17 cellular contexts compared by ENCODE assay signal in genomic region chr20:48702388-48703041, GRCh38.
DNase-seq lines count a peak whose midpoint lies in the region; ATAC-seq and TF ChIP-seq lines count a peak whose summit lies in the region.
"Had no signal": no experiment of that assay in that cellular context is flagged by ENCODE, and none has a peak within 500 bp of the region (broad histone marks: within the 10 kb centered on the region; RNA-seq: fewer than 3 reads in every experiment).

No MANE protein-coding gene starts in this region.

- H3K27ac ChIP-seq in tibial artery: peak overlapping the region; percentile 77 to 78
- H3K27ac ChIP-seq: A549, cardiac muscle cell, PC-9 had no signal

- H3K4me3 ChIP-seq in tibial artery: no peak overlapping the region
- H3K4me3 ChIP-seq: A549, cardiac muscle cell, mucosa of descending colon, PC-9 had no signal

- peaks cover 0 to 73% (median 68%) of the 10 kb centered on the region in 4 donors for H3K4me1 ChIP-seq in tibial artery

- POLR2A ChIA-PET in WTC11 (lab: Charles Lee): interaction anchor here (0.6 kb wide), 1 partner anchor 20 kb away, joined by 5 read pairs; no protein-coding TSS in a partner anchor

- H3K36me3 Mint-ChIP-seq in WTC11 (no peaks in the 10 kb centered on the region), immature natural killer cell (peaks cover 41 to 68% (median 58%) of the 10 kb centered on the region in 3 donors)

- intact Hi-C loops in tibial artery (cut with DNase I; ENCODE audit: low total_unique reads): no loop called here

- CTCF ChIA-PET in WTC11 (lab: Charles Lee): interaction anchor here (0.6 to 2.3 kb wide), 3 partner anchors 20 to 203 kb away, joined by 3 to 10 read pairs (median 3); no protein-coding TSS in a partner anchor

- no peaks in the 10 kb centered on the region for H3K27me3 ChIP-seq in tibial artery
- H3K27me3 ChIP-seq: cardiac muscle cell had no signal

- H3K4me1 Mint-ChIP-seq in WTC11 (peaks cover 15% of the 10 kb centered on the region), immature natural killer cell (peaks cover 94 to 97% of the 10 kb centered on the region in 2 donors)

- no peaks in the 10 kb centered on the region for H3K9me3 ChIP-seq in tibial artery
- H3K9me3 ChIP-seq: A549, mucosa of descending colon had no signal

- H3K27ac Mint-ChIP-seq in WTC11: 0 out of 2 replicates have a peak overlapping the region, but pooled peaks have one; percentile 45
- peak overlapping the region; percentile 17 to 87 (median 76) for H3K27ac Mint-ChIP-seq in immature natural killer cell
- H3K27ac Mint-ChIP-seq: CD4-positive, alpha-beta T cell had no signal

- H3K27me3 Mint-ChIP-seq in WTC11 (ENCODE audit: low read depth) (no peaks in the 10 kb centered on the region), immature natural killer cell (ENCODE audit: low read depth in 3 of 3) (peaks cover 0 to 32% (median 9%) of the 10 kb centered on the region in 3 donors)
- H3K27me3 Mint-ChIP-seq: CD4-positive, alpha-beta T cell had no signal

- H3K4me3 Mint-ChIP-seq in WTC11: no peak overlapping the region
- peak overlapping the region in 4 of 5 donors; percentile 27 to 63 (median 56) for H3K4me3 Mint-ChIP-seq in immature natural killer cell
- H3K4me3 Mint-ChIP-seq: CD4-positive, alpha-beta T cell had no signal

- peak; percentile 55 for DNase-seq in NCI-H526 (lab: John Stamatoyannopoulos, UW)
- no peak for DNase-seq in NCI-H526 treated with DMSO at 0.1 percent for 48 hours (lab: John Stamatoyannopoulos, UW)
- DNase-seq in WTC11 (ENCODE audit: low spot score): peak; percentile 32
- DNase-seq in immature natural killer cell: no peak
- DNase-seq in tibial artery: peak in 1 of 2 donors; percentile 57
- no peak for DNase-seq in HUDEP-2 (lab: John Stamatoyannopoulos, UW; ENCODE audit: unreplicated experiment in 76 of 76)
- no peak for DNase-seq in NCI-H1417 (lab: John Stamatoyannopoulos, UW)
- DNase-seq: activated T-cell treated with anti-CD3 and anti-CD28 coated beads, Interleukin-2, amount 50 U/mL, for 1 hour; CD4-positive, alpha-beta T cell; mucosa of descending colon; NCI-H1436 treated with DMSO at 0.1 percent for 48 hours; NCI-H524 had no signal

- H3K9me3 Mint-ChIP-seq in WTC11 (no peaks in the 10 kb centered on the region), immature natural killer cell (no peaks in the 10 kb centered on the region)
- H3K9me3 Mint-ChIP-seq: activated naive CD4-positive, alpha-beta T cell treated with anti-CD3 and anti-CD28 coated beads, Interleukin-2, amount 50 U/mL, for 72 hours; CD4-positive, alpha-beta T cell had no signal

- peak; percentile 67 for ATAC-seq in WTC11
- ATAC-seq in GM18868 (IDR thresholded peaks at IDR 0.05; ENCODE audit: unreplicated experiment): no peak
- ATAC-seq: A549; activated naive CD4-positive, alpha-beta T cell treated with anti-CD3 and anti-CD28 coated beads, Interleukin-2, amount 50 U/mL, for 72 hours; mucosa of descending colon had no signal

- TF ChIP-seq CTCF in WTC11 (IDR thresholded peaks at IDR 0.05): no peak
- no peak for TF ChIP-seq CTCF in tibial artery (IDR thresholded peaks at IDR 0.05)

- H3K36me3 ChIP-seq in tibial artery: no peaks in the 10 kb centered on the region
- H3K36me3 ChIP-seq: cardiac muscle cell had no signal

TF ChIP-seq in WTC11, 78 proteins besides CTCF, POLR2A, EP300 and RAD21:
- TF ChIP-seq USF1 (CRISPR knock-in tag; IDR thresholded peaks at IDR 0.05) (peak; percentile 94), GRHL2 (CRISPR knock-in tag; IDR thresholded peaks at IDR 0.05; ENCODE audit: insufficient replicate concordance, severe bottlenecking) (no peak), USF2 (CRISPR knock-in tag; IDR thresholded peaks at IDR 0.05) (peak; percentile 93)

Comparison
In these comparisons a context has a peak if more than half of its experiments do, and no peak if none do; other contexts are left out.
1. DNase-seq: peak in NCI-H526 (2 of 2) and WTC11 (single experiment); none in NCI-H526 treated with DMSO at 0.1 percent for 48 hours (single experiment), immature natural killer cell (0 of 3), HUDEP-2 (0 of 76) and NCI-H1417 (0 of 3).